9 cellular contexts compared by ENCODE assay signal in genomic region chr18:21682276-21683051, GRCh38. TPM values are rescaled to one million over a fixed set of nuclear protein-coding genes. Genes with fewer than 3 reads are reported as not detected.
DNase-seq lines count a peak whose midpoint lies in the region; ATAC-seq and TF ChIP-seq lines count a peak whose summit lies in the region.
"Had no signal": no experiment of that assay in that cellular context is flagged by ENCODE, and none has a peak within 500 bp of the region (broad histone marks: within the 10 kb centered on the region; RNA-seq: fewer than 3 reads in every experiment).

No MANE protein-coding gene starts in this region.

- TF ChIP-seq EP300 in ovary (IDR thresholded peaks at IDR 0.05) = no peak

- H3K27ac ChIP-seq in ovary = no peak overlapping the region

- TF ChIP-seq CTCF in GM13977 (IDR thresholded peaks at IDR 0.05; ENCODE audit: extremely low read depth, insufficient read depth, missing control alignments) (no peak), ovary (IDR thresholded peaks at IDR 0.05) (no peak)

- H3K4me3 Mint-ChIP-seq in T-helper 2 cell treated with Interferon-gamma antibody and Interleukin-4, amounts not matched to agents 5 μg/mL and 100 μg/mL, for 36 hours = no peak overlapping the region
- H3K4me3 Mint-ChIP-seq: T-helper 1 cell treated with Interleukin-12 subunit alpha and Interleukin-12 subunit beta and Interleukin-4 antibody, amounts not matched to agents 30 μg/mL and 1 μg/mL, for 36 hours had no signal

- peaks cover 16% of the 10 kb centered on the region for H3K4me1 Mint-ChIP-seq in T-helper 2 cell treated with Interferon-gamma antibody and Interleukin-4, amounts not matched to agents 5 μg/mL and 100 μg/mL, for 36 hours (ENCODE audit: low read depth)

- H3K27ac Mint-ChIP-seq in T-helper 2 cell treated with Interferon-gamma antibody and Interleukin-4, amounts not matched to agents 5 μg/mL and 100 μg/mL, for 36 hours = no peak overlapping the region
- H3K27ac Mint-ChIP-seq: T-helper 1 cell treated with Interleukin-12 subunit alpha and Interleukin-12 subunit beta and Interleukin-4 antibody, amounts not matched to agents 30 μg/mL and 1 μg/mL, for 36 hours had no signal

- no peaks in the 10 kb centered on the region for H3K27me3 Mint-ChIP-seq in T-helper 2 cell treated with Interferon-gamma antibody and Interleukin-4, amounts not matched to agents 5 μg/mL and 100 μg/mL, for 36 hours (ENCODE audit: low read depth)

- no peaks in the 10 kb centered on the region for H3K36me3 ChIP-seq in ovary

- peaks cover 2% of the 10 kb centered on the region for H3K4me1 ChIP-seq in ovary (ENCODE audit: insufficient read depth)

- in situ Hi-C loops in GM13977 (cut with MboI; ENCODE audit: low pct_unique_long_range_greater_than_20kb, low sequenced_read_pairs, unreplicated experiment) = no loop called here

- no peak for TF ChIP-seq POLR2A in ovary (IDR thresholded peaks at IDR 0.05)

- H3K9me3 ChIP-seq in ovary = no peaks in the 10 kb centered on the region

- DNase-seq in GM13977 (ENCODE audit: low spot score) (peak; percentile 44), fibroblast of gingiva (ENCODE audit: low read depth) (peak; percentile 73), ovary (no peak), cerebellar nuclear complex (lab: John Stamatoyannopoulos, UW) (no peak), NCI-H146 (lab: John Stamatoyannopoulos, UW) (no peak)
- DNase-seq in T-helper 2 cell treated with Interferon-gamma antibody and Interleukin-4, amounts not matched to agents 5 μg/mL and 100 μg/mL, for 36 hours (ENCODE audit: low spot score) = peak; percentile 22
- DNase-seq in stimulated activated CD4-positive, alpha-beta T cell treated with anti-CD3 and anti-CD28 coated beads, Interleukin-4, amount 100 ng/mL, for 1 hour = no peak

- no peaks in the 10 kb centered on the region for H3K9me3 Mint-ChIP-seq in T-helper 2 cell treated with Interferon-gamma antibody and Interleukin-4, amounts not matched to agents 5 μg/mL and 100 μg/mL, for 36 hours
- H3K9me3 Mint-ChIP-seq: T-helper 1 cell treated with Interleukin-12 subunit alpha and Interleukin-12 subunit beta and Interleukin-4 antibody, amounts not matched to agents 30 μg/mL and 1 μg/mL, for 36 hours had no signal

- WGBS in ovary, 3 donors = 46 to 52% (median 52%) methylated on average over 14 of the region's 14 CpGs

- H3K4me3 ChIP-seq in ovary = peak overlapping the region; percentile 11

- H3K36me3 Mint-ChIP-seq in T-helper 2 cell treated with Interferon-gamma antibody and Interleukin-4, amounts not matched to agents 5 μg/mL and 100 μg/mL, for 36 hours (ENCODE audit: low read depth) = peaks cover 12% of the 10 kb centered on the region

- no peaks in the 10 kb centered on the region for H3K27me3 ChIP-seq in ovary

- intact Hi-C loops in ovary (cut with DNase I) = no loop called here

- ATAC-seq in HG02840 (IDR thresholded peaks at IDR 0.05; ENCODE audit: low FRiP score, unreplicated experiment) = peak; percentile 41

RNA-seq across cellular contexts. Expression of gene ABHD3, which starts 22.1 kb away (rescaled TPM):
- 10 to 100 TPM in 3 of 7 donors, 1 to 10 TPM in 4; 4.8 to 14.3 (median 9.5) TPM for total RNA-seq in ovary
- polyA plus RNA-seq in ovary = 10 to 100 TPM; 11.2 to 12.8 TPM

RNA-seq across cellular contexts. Expression of gene MIB1, which starts 58.1 kb away (rescaled TPM):
- 10 to 100 TPM; 30.9 to 54.8 (median 44.9) TPM for total RNA-seq in ovary
- 10 to 100 TPM; 10.3 to 13.4 TPM for polyA plus RNA-seq in ovary

Comparison
In these comparisons a context has a peak if more than half of its experiments do, and no peak if none do; other contexts are left out.
1. DNase-seq: peak in GM13977 (single experiment), T-helper 2 cell treated with Interferon-gamma antibody and Interleukin-4, amounts not matched to agents 5 μg/mL and 100 μg/mL, for 36 hours (single experiment) and fibroblast of gingiva (single experiment); none in ovary (0 of 5), cerebellar nuclear complex (0 of 2), NCI-H146 (single experiment) and stimulated activated CD4-positive, alpha-beta T cell treated with anti-CD3 and anti-CD28 coated beads, Interleukin-4, amount 100 ng/mL, for 1 hour (single experiment).